21 cellular contexts compared by ENCODE assay signal in genomic region chrX:39829965-39830364, GRCh38.
"Had no signal": no experiment of that assay in that cellular context is flagged by ENCODE, and none has a peak within 500 bp of the region (broad histone marks: within the 10 kb centered on the region; RNA-seq: fewer than 3 reads in every experiment).

No MANE protein-coding gene starts in this region.

- H3K4me3 ChIP-seq: MG63, Peyer's patch had no signal

- H3K4me1 ChIP-seq: Peyer's patch had no signal

- H3K9me3 ChIP-seq: MG63 had no signal

- H3K27ac ChIP-seq: KMS-11, Peyer's patch, RWPE1 had no signal

- H3K36me3 ChIP-seq: MG63, Peyer's patch had no signal

- H3K27me3 ChIP-seq: MG63, Peyer's patch had no signal

- H3K4me3 Mint-ChIP-seq: activated B cell treated with CpG ODN at 0.5 μM for 24 hours; activated CD4-positive, alpha-beta memory T cell treated with anti-CD3 and anti-CD28 coated beads, Interleukin-2, amount 10 ng/mL, durations not matched to agents 7 days and 5 days; activated CD4-positive, alpha-beta T cell treated with anti-CD3 and anti-CD28 coated beads, Interleukin-2, amount 10 ng/mL, durations not matched to agents 7 days and 5 days; activated naive CD4-positive, alpha-beta T cell treated with anti-CD3 and anti-CD28 coated beads, Interleukin-2, amount 10 ng/mL, durations not matched to agents 7 days and 5 days; activated naive CD8-positive, alpha-beta T cell treated with anti-CD3 and anti-CD28 coated beads for 36 hours; activated T-helper 17 cell treated with anti-CD3 and anti-CD28 coated beads, Interleukin-2, amount 50 U/mL, for 72 hours; T-helper 1 cell treated with Interleukin-12 subunit alpha and Interleukin-12 subunit beta and Interleukin-4 antibody, amounts not matched to agents 30 μg/mL and 1 μg/mL, for 36 hours had no signal

- H3K4me1 Mint-ChIP-seq: activated CD4-positive, alpha-beta memory T cell treated with anti-CD3 and anti-CD28 coated beads, Interleukin-2, amount 10 ng/mL, durations not matched to agents 7 days and 5 days; activated CD4-positive, alpha-beta T cell treated with anti-CD3 and anti-CD28 coated beads, Interleukin-2, amount 10 ng/mL, durations not matched to agents 7 days and 5 days; activated naive CD4-positive, alpha-beta T cell treated with anti-CD3 and anti-CD28 coated beads, Interleukin-2, amount 10 ng/mL, durations not matched to agents 7 days and 5 days; activated naive CD8-positive, alpha-beta T cell treated with anti-CD3 and anti-CD28 coated beads for 36 hours; activated T-helper 17 cell treated with anti-CD3 and anti-CD28 coated beads, Interleukin-2, amount 50 U/mL, for 72 hours had no signal

- H3K36me3 Mint-ChIP-seq: activated naive CD4-positive, alpha-beta T cell treated with anti-CD3 and anti-CD28 coated beads, Interleukin-2, amount 10 ng/mL, durations not matched to agents 7 days and 5 days; activated naive CD8-positive, alpha-beta T cell treated with anti-CD3 and anti-CD28 coated beads for 36 hours had no signal

- ATAC-seq: activated T-helper 17 cell treated with anti-CD3 and anti-CD28 coated beads, Interleukin-2, amount 50 U/mL, for 72 hours had no signal

- DNase-seq: activated B cell treated with CpG ODN at 0.5 μM for 24 hours; activated CD4-positive, alpha-beta memory T cell treated with anti-CD3 and anti-CD28 coated beads, Interleukin-2, amount 10 ng/mL, durations not matched to agents 7 days and 5 days; activated CD4-positive, alpha-beta T cell treated with anti-CD3 and anti-CD28 coated beads, Interleukin-2, amount 10 ng/mL, durations not matched to agents 7 days and 5 days; activated gamma-delta T cell; activated naive CD4-positive, alpha-beta T cell treated with anti-CD3 and anti-CD28 coated beads, Interleukin-2, amount 10 ng/mL, durations not matched to agents 7 days and 5 days; activated naive CD8-positive, alpha-beta T cell treated with anti-CD3 and anti-CD28 coated beads for 36 hours; activated T-cell treated with anti-CD3 and anti-CD28 coated beads for 4 hours; activated T-cell treated with anti-CD3 and anti-CD28 coated beads, Interleukin-2, amount 50 U/mL, for 48 hours; MG63; MV-4-11; NCI-H1092 treated with DMSO at 0.1 percent for 48 hours; NCI-H1436; NCI-H1694 treated with DMSO at 0.1 percent for 48 hours; NCI-H2029 treated with DMSO at 0.1 percent for 48 hours; Peyer's patch; SHP77 treated with DMSO at 0.1 percent for 48 hours; T-helper 9 cell had no signal

- H3K27ac Mint-ChIP-seq: activated B cell treated with CpG ODN at 0.5 μM for 24 hours; activated CD4-positive, alpha-beta memory T cell treated with anti-CD3 and anti-CD28 coated beads, Interleukin-2, amount 10 ng/mL, durations not matched to agents 7 days and 5 days; activated CD4-positive, alpha-beta T cell treated with anti-CD3 and anti-CD28 coated beads, Interleukin-2, amount 10 ng/mL, durations not matched to agents 7 days and 5 days; activated naive CD4-positive, alpha-beta T cell treated with anti-CD3 and anti-CD28 coated beads, Interleukin-2, amount 10 ng/mL, durations not matched to agents 7 days and 5 days; activated naive CD8-positive, alpha-beta T cell treated with anti-CD3 and anti-CD28 coated beads for 36 hours; activated T-helper 17 cell treated with anti-CD3 and anti-CD28 coated beads, Interleukin-2, amount 50 U/mL, for 72 hours; T-helper 1 cell treated with Interleukin-12 subunit alpha and Interleukin-12 subunit beta and Interleukin-4 antibody, amounts not matched to agents 30 μg/mL and 1 μg/mL, for 36 hours had no signal

- H3K4me2 ChIP-seq: KMS-11 had no signal

- H3K27me3 Mint-ChIP-seq: activated CD4-positive, alpha-beta memory T cell treated with anti-CD3 and anti-CD28 coated beads, Interleukin-2, amount 10 ng/mL, durations not matched to agents 7 days and 5 days; activated CD4-positive, alpha-beta T cell treated with anti-CD3 and anti-CD28 coated beads, Interleukin-2, amount 10 ng/mL, durations not matched to agents 7 days and 5 days; activated naive CD4-positive, alpha-beta T cell treated with anti-CD3 and anti-CD28 coated beads, Interleukin-2, amount 10 ng/mL, durations not matched to agents 7 days and 5 days; activated naive CD8-positive, alpha-beta T cell treated with anti-CD3 and anti-CD28 coated beads for 36 hours; activated T-helper 17 cell treated with anti-CD3 and anti-CD28 coated beads, Interleukin-2, amount 50 U/mL, for 72 hours had no signal
